In the genomic region with DNA sequence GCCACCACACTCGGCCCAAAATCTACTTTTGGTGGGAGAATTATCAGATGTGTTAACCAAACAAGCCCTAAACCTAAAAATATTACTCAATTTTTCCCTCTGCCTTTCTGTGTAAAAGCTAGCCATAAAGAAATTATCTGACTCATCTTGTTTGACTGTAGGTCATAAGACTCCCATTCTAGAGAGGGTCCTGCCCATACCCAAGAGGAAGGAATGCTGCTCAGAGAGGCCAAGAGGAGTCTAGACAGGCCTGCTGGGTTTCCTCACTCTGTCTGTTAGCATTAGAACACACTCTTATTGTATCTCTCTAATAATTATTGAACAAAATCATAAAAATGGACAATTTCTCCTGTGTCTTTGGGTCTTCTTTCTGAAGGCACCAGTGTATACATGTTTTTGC, we compare ENCODE assay signal across 26 cellular contexts. TPM values are rescaled to one million over a fixed set of nuclear protein-coding genes. Genes with fewer than 3 reads are reported as not detected.
"Had no signal": no experiment of that assay in that cellular context is flagged by ENCODE, and none has a peak within 500 bp of the region (broad histone marks: within the 10 kb centered on the region; RNA-seq: fewer than 3 reads in every experiment).

No MANE protein-coding gene starts in this region.

- H2AFZ ChIP-seq: neural progenitor cell had no signal

- DNase-seq: activated CD4-positive, alpha-beta memory T cell treated with anti-CD3 and anti-CD28 coated beads, Interleukin-2, amount 10 ng/mL, durations not matched to agents 7 days and 5 days; activated CD4-positive, alpha-beta T cell treated with anti-CD3 and anti-CD28 coated beads, Interleukin-2, amount 10 ng/mL, durations not matched to agents 24 days and 14 days; activated effector memory CD4-positive, alpha-beta T cell treated with Interleukin-2 at 50 U/mL for 16 hours; activated naive CD4-positive, alpha-beta T cell treated with anti-CD3 and anti-CD28 coated beads for 36 hours; activated naive CD8-positive, alpha-beta T cell treated with anti-CD3 and anti-CD28 coated beads, Interleukin-2, amount 10 ng/mL, durations not matched to agents 7 days and 5 days; activated T-cell treated with anti-CD3 and anti-CD28 coated beads, Interleukin-2, amount 50 U/mL, for 72 hours; amygdala; cerebellar nuclear complex; cortex of kidney; endodermal cell; glutamatergic neuron; hypothalamus; lower lobe of right lung; naive thymus-derived CD8-positive, alpha-beta T cell; posterior cingulate gyrus; sigmoid colon; spleen; stimulated activated CD4-positive, alpha-beta T cell treated with anti-CD3 and anti-CD28 coated beads, Interleukin-4, amount 100 ng/mL, for 1 hour; stimulated activated naive CD4-positive, alpha-beta T cell treated with Interleukin-2 at 50 U/mL for 16 hours; upper lobe of left lung had no signal

- H3K4me2 ChIP-seq: neural progenitor cell had no signal

- FAIRE-seq: frontal cortex, islet of Langerhans had no signal

- H3K9me3 ChIP-seq: lower lobe of right lung, sigmoid colon, spleen, thoracic aorta, upper lobe of left lung had no signal

- ATAC-seq: activated CD4-positive, CD25-positive, alpha-beta regulatory T cell treated with anti-CD3 and anti-CD28 coated beads, Interleukin-2, amount 50 U/mL, for 24 hours; activated T-cell treated with anti-CD3 and anti-CD28 coated beads, Interleukin-2, amount 50 U/mL, for 72 hours; lower lobe of right lung; naive thymus-derived CD8-positive, alpha-beta T cell had no signal

- H3K9ac ChIP-seq: neural progenitor cell had no signal

- H3K4me3 ChIP-seq: lower lobe of right lung, neural progenitor cell, sigmoid colon, spleen, thoracic aorta, upper lobe of left lung had no signal

- H3K27me3 ChIP-seq: neural progenitor cell, sigmoid colon, spleen, upper lobe of left lung had no signal

- H3K36me3 ChIP-seq: lower lobe of right lung, neural progenitor cell, sigmoid colon, spleen, thoracic aorta, upper lobe of left lung had no signal

- H3K27ac ChIP-seq: lower lobe of right lung, neural progenitor cell, sigmoid colon, spleen, thoracic aorta, upper lobe of left lung, VCaP had no signal

- H3K4me1 ChIP-seq: lower lobe of right lung, neural progenitor cell, sigmoid colon, spleen, upper lobe of left lung had no signal

RNA-seq across cellular contexts. Expression of a gene that starts 26.1 kb away (rescaled TPM):
- total RNA-seq: activated CD4-positive, alpha-beta T cell treated with anti-CD3 and anti-CD28 coated beads, Interleukin-2, amount 10 ng/mL, durations not matched to agents 24 days and 14 days; naive thymus-derived CD8-positive, alpha-beta T cell; spleen had no signal
- polyA plus RNA-seq: naive thymus-derived CD8-positive, alpha-beta T cell had no signal
